Comparison of ENCODE assay signal across 8 cellular contexts in genomic region chr7:44735403-44736165, GRCh38. TPM values are rescaled to one million over a fixed set of nuclear protein-coding genes. Genes with fewer than 3 reads are reported as not detected.
A peak's percentile ranks its signal among the peaks of the same experiment; 100 is the strongest.
DNase-seq lines count a peak whose midpoint lies in the region; TF ChIP-seq lines count a peak whose summit lies in the region.

No MANE protein-coding gene starts in this region.

- no peak overlapping the region for H2BK5ac ChIP-seq in neuronal stem cell (ENCODE audit: low read length)

- H4K91ac ChIP-seq in neuronal stem cell (ENCODE audit: low read depth, low read length, poor library complexity), result no peak overlapping the region

- intact Hi-C loops in A673 (cut with micrococcal nuclease; ENCODE audit: unreplicated experiment), result no loop called here
- intact Hi-C loops in esophagus squamous epithelium (cut with DNase I), result no loop called here

- H3K14ac ChIP-seq in neuronal stem cell (ENCODE audit: low read length), result no peak overlapping the region

- H3K23ac ChIP-seq in neuronal stem cell (ENCODE audit: low read depth, low read length, poor library complexity), result no peak overlapping the region

- no peak overlapping the region for H3K18ac ChIP-seq in neuronal stem cell (ENCODE audit: low read length)

- H2AK5ac ChIP-seq in neuronal stem cell (ENCODE audit: low read depth, low read length), result no peak overlapping the region

- 39 to 51% methylated on average over 5 of the region's 5 CpGs for WGBS in esophagus squamous epithelium, 2 donors
- WGBS in neuronal stem cell (ENCODE audit: extremely low coverage in 2 of 2, insufficient read length in 2 of 2, insufficient replicate concordance in 1 of 2), 2 donors, result no CpG with 5 or more reads among the region's 5 CpGs

- H3K9me3 ChIP-seq in A673 (ENCODE audit: low read depth, low read length, poor library complexity, severe bottlenecking), result no peaks in the 10 kb centered on the region
- no peaks in the 10 kb centered on the region for H3K9me3 ChIP-seq in esophagus squamous epithelium
- no peaks in the 10 kb centered on the region for H3K9me3 ChIP-seq in neuronal stem cell (replicated peaks in 1 of 2; ENCODE audit: control insufficient read depth in 2 of 2, insufficient read depth in 1 of 2, low read depth in 1 of 2, low read length in 2 of 2)

- H3K27ac ChIP-seq in A673 (ENCODE audit: low read depth, low read length, poor library complexity, severe bottlenecking), result no peak overlapping the region
- H3K27ac ChIP-seq in esophagus squamous epithelium, result peak overlapping the region in 3 of 4 donors; percentile 21 to 50 (median 45)
- no peak overlapping the region for H3K27ac ChIP-seq in neuronal stem cell (replicated peaks; ENCODE audit: low read length)

- no peak overlapping the region for H3K4ac ChIP-seq in neuronal stem cell (ENCODE audit: low read length)

- H2BK12ac ChIP-seq in neuronal stem cell (ENCODE audit: low read length), result no peak overlapping the region

- CTCF ChIA-PET in A673 (lab: Charles Lee), result interaction anchor here (0.6 kb wide), 1 partner anchor 716 kb away, joined by 3 read pairs; no protein-coding TSS in a partner anchor

- H3K9ac ChIP-seq in neuronal stem cell (ENCODE audit: low read depth, low read length, poor library complexity), result no peak overlapping the region

- TF ChIP-seq CTCF in A673 (conservative IDR thresholded peaks at IDR 0.05; ENCODE audit: low read depth, low read length), result no peak
- TF ChIP-seq CTCF in esophagus squamous epithelium (IDR thresholded peaks at IDR 0.05), result no peak

- H3K36me3 ChIP-seq in A673 (ENCODE audit: insufficient read depth, low read length, poor library complexity, severe bottlenecking), result no peaks in the 10 kb centered on the region
- H3K36me3 ChIP-seq in esophagus squamous epithelium, result no peaks in the 10 kb centered on the region
- H3K36me3 ChIP-seq in neuronal stem cell (replicated peaks in 1 of 2; ENCODE audit: control insufficient read depth in 2 of 2, insufficient read depth in 2 of 2, low read length in 2 of 2), result no peaks in the 10 kb centered on the region

- H3K4me3 ChIP-seq in A673 (ENCODE audit: low read depth, low read length, poor library complexity, severe bottlenecking) (no peak overlapping the region), esophagus squamous epithelium (no peak overlapping the region), neuronal stem cell (ENCODE audit: low read length in 2 of 2) (no peak overlapping the region)

- peaks cover 2% of the 10 kb centered on the region for H3K79me1 ChIP-seq in neuronal stem cell (ENCODE audit: low read depth, low read length)

- no TSS peak for BruUV-seq in A673 (replicated peaks; lab: Mats Ljungman, UMichigan)

- H3K27me3 ChIP-seq in A673 (replicated peaks; ENCODE audit: insufficient read depth, low read depth, low read length, poor library complexity), result no peaks in the 10 kb centered on the region
- no peaks in the 10 kb centered on the region for H3K27me3 ChIP-seq in esophagus squamous epithelium
- H3K27me3 ChIP-seq in neuronal stem cell (ENCODE audit: control insufficient read depth in 3 of 3, insufficient read depth in 3 of 3, low read depth in 1 of 3, low read length in 3 of 3), result no peaks in the 10 kb centered on the region

- TF ChIP-seq POLR2A in esophagus squamous epithelium (IDR thresholded peaks at IDR 0.05), result no peak

- no peak overlapping the region for H3K4me2 ChIP-seq in neuronal stem cell (ENCODE audit: insufficient read depth, low read length, poor library complexity, severe bottlenecking)

- no peak overlapping the region for H4K8ac ChIP-seq in neuronal stem cell (ENCODE audit: low read depth, low read length)

- H2AFZ ChIP-seq in neuronal stem cell (ENCODE audit: low read length), result no peak overlapping the region

- H3K4me1 ChIP-seq in A673 (ENCODE audit: insufficient read depth, low read length, poor library complexity, severe bottlenecking), result no peaks in the 10 kb centered on the region
- peaks cover 0 to 10% (median 0%) of the 10 kb centered on the region in 3 donors for H3K4me1 ChIP-seq in esophagus squamous epithelium
- H3K4me1 ChIP-seq in neuronal stem cell (ENCODE audit: control insufficient read depth in 2 of 2, insufficient read depth in 1 of 2, low read depth in 1 of 2, low read length in 2 of 2), result no peaks in the 10 kb centered on the region

- no peak overlapping the region for H2BK15ac ChIP-seq in neuronal stem cell (ENCODE audit: low read length)

- POLR2A ChIA-PET in A673 (lab: Charles Lee; ENCODE audit: low non-redundant PET), result no interaction called here

- H2BK120ac ChIP-seq in neuronal stem cell (ENCODE audit: low read depth, low read length), result no peak overlapping the region

- peak; percentile 74 for DNase-seq in A673 (ENCODE audit: low spot score)
- peak; percentile 100 for DNase-seq in H4 (ENCODE audit: low spot score)
- peak; percentile 91 to 99 for DNase-seq in SW 1271 (lab: John Stamatoyannopoulos, UW)
- DNase-seq in esophagus squamous epithelium (lab: John Stamatoyannopoulos, UW), result no peak
- no peak for DNase-seq in HuH-7 (ENCODE audit: low spot score)
- DNase-seq in neuronal stem cell (ENCODE audit: low spot score), result no peak
- DNase-seq in NCI-H510A treated with DMSO at 0.1 percent for 48 hours (lab: John Stamatoyannopoulos, UW), result no peak
- no peak for DNase-seq in NCI-H2029 (lab: John Stamatoyannopoulos, UW)

RNA-seq across cellular contexts. Expression of gene ZMIZ2, which starts 13.1 kb away (rescaled TPM):
- total RNA-seq in A673 (2021) (108 and 114 TPM in 2 replicates), esophagus squamous epithelium (10 to 100 TPM in 3 of 4 donors, 1 to 10 TPM in 1; 6.9 to 25.4 (median 18.3) TPM)
- total RNA-seq in H4 (2014; rRNA removed; shearing (Covaris generic)), result 3.9 and 4.6 TPM in 2 replicates
- 39.9 TPM for polyA plus RNA-seq in neuronal stem cell (2013, experiment 1 of 2)
- 38.5 TPM for polyA plus RNA-seq in neuronal stem cell (2013, experiment 2 of 2)

Comparison
In these comparisons a context has a peak if more than half of its experiments do, and no peak if none do; other contexts are left out.
1. DNase-seq: peak in A673 (single experiment), H4 (single experiment) and SW 1271 (2 of 2); none in esophagus squamous epithelium (single experiment), HuH-7 (single experiment), neuronal stem cell (single experiment), NCI-H510A treated with DMSO at 0.1 percent for 48 hours (single experiment) and NCI-H2029 (single experiment).
2. H3K27ac ChIP-seq: peak in esophagus squamous epithelium (3 of 4); none in A673 (single experiment) and neuronal stem cell (single experiment).